ENCODE assay signal across 1 cellular context in the genomic region with DNA sequence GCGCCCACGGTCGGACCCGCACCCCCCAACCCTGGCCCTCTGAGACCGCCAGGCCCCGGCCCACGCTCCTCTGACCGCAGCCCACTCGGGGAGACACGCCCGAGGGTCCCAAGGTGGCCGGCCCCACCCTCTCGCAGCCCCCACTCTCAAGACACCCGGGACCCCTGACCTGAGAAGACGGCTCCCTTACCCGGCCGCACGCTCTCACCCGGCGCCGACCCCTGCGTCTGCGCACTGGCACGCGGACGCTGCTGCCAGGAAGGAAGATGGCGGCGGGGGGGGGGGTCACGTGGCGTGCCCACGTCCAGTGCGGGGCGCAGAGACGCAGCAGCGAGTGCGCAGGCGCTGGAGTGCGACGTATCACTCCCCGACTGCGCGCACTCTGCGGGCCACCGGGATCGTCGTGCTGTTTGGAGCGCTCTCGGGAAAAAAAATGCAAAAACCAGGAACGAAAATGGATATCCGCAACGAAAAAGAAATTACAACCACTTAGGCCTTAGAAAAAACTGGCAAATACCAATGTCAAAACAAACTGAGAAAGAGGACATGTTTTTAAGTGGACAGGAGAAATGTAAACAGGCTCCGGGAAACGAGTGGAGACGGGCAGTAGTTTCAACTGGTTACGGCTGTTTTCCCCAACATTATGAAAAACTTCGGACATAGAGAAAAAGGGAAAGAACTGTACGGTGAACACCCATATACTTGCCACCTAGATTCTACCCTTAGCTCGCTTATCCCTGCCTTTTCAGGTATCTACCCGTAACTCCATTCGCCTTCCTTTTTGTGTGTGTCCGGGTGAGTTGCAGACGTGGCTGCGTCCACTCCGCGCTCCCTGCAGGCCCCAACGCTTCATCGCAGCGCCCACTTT.
TF ChIP-seq lines count a peak whose summit lies in the region.

A gene (minus strand): TSS at position 236 of the 868 bp plus-strand sequence. CDS start 902 bp downstream, outside the sequence.

TF ChIP-seq in GM12878, 131 proteins besides CTCF, POLR2A, EP300 and RAD21 (continued from another document and continues in another):
- TF ChIP-seq, protein P1, sequence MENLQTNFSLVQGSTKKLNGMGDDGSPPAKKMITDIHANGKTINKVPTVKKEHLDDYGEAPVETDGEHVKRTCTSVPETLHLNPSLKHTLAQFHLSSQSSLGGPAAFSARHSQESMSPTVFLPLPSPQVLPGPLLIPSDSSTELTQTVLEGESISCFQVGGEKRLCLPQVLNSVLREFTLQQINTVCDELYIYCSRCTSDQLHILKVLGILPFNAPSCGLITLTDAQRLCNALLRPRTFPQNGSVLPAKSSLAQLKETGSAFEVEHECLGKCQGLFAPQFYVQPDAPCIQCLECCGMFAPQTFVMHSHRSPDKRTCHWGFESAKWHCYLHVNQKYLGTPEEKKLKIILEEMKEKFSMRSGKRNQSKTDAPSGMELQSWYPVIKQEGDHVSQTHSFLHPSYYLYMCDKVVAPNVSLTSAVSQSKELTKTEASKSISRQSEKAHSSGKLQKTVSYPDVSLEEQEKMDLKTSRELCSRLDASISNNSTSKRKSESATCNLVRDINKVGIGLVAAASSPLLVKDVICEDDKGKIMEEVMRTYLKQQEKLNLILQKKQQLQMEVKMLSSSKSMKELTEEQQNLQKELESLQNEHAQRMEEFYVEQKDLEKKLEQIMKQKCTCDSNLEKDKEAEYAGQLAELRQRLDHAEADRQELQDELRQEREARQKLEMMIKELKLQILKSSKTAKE (IDR thresholded peaks at IDR 0.05; ENCODE audit: low read depth, poor library complexity, severe bottlenecking) = no peak
- TF ChIP-seq, protein P2, sequence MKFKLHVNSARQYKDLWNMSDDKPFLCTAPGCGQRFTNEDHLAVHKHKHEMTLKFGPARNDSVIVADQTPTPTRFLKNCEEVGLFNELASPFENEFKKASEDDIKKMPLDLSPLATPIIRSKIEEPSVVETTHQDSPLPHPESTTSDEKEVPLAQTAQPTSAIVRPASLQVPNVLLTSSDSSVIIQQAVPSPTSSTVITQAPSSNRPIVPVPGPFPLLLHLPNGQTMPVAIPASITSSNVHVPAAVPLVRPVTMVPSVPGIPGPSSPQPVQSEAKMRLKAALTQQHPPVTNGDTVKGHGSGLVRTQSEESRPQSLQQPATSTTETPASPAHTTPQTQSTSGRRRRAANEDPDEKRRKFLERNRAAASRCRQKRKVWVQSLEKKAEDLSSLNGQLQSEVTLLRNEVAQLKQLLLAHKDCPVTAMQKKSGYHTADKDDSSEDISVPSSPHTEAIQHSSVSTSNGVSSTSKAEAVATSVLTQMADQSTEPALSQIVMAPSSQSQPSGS (IDR thresholded peaks at IDR 0.05; ENCODE audit: low read length) = no peak
- TF ChIP-seq IKZF2 (IDR thresholded peaks at IDR 0.05) = peak in 1 of 2 experiments; percentile 36; a peak in 1 of 4 replicates
- TF ChIP-seq CBFB (IDR thresholded peaks at IDR 0.05; ENCODE audit: low read depth) = 0 out of 2 replicates have a peak, but pooled peaks have one; percentile 8
- TF ChIP-seq JUNB (IDR thresholded peaks at IDR 0.05) = no peak
- 0 out of 2 replicates have a peak, but pooled peaks have one; percentile 26 for TF ChIP-seq ATF7 (IDR thresholded peaks at IDR 0.05; ENCODE audit: low read depth)
- TF ChIP-seq SMAD1 (IDR thresholded peaks at IDR 0.05; ENCODE audit: low read depth, partially characterized antibody) = no peak
- TF ChIP-seq SP1 (IDR thresholded peaks at IDR 0.05; ENCODE audit: low read depth, low read length) = no peak
- no peak for TF ChIP-seq ZNF274 (IDR thresholded peaks at IDR 0.05; ENCODE audit: insufficient read depth, insufficient read length)
- no peak for TF ChIP-seq ASH2L (IDR thresholded peaks at IDR 0.05; ENCODE audit: borderline replicate concordance, low read depth)
- TF ChIP-seq CHD2 (IDR thresholded peaks at IDR 0.05; ENCODE audit: borderline replicate concordance, low read depth, low read length) = no peak
- no peak for TF ChIP-seq NFXL1 (IDR thresholded peaks at IDR 0.05; ENCODE audit: borderline replicate concordance)
- TF ChIP-seq SUPT20H (IDR thresholded peaks at IDR 0.05; ENCODE audit: borderline replicate concordance, control insufficient read depth, low read depth, low read length) = no peak
- TF ChIP-seq, protein P3, sequence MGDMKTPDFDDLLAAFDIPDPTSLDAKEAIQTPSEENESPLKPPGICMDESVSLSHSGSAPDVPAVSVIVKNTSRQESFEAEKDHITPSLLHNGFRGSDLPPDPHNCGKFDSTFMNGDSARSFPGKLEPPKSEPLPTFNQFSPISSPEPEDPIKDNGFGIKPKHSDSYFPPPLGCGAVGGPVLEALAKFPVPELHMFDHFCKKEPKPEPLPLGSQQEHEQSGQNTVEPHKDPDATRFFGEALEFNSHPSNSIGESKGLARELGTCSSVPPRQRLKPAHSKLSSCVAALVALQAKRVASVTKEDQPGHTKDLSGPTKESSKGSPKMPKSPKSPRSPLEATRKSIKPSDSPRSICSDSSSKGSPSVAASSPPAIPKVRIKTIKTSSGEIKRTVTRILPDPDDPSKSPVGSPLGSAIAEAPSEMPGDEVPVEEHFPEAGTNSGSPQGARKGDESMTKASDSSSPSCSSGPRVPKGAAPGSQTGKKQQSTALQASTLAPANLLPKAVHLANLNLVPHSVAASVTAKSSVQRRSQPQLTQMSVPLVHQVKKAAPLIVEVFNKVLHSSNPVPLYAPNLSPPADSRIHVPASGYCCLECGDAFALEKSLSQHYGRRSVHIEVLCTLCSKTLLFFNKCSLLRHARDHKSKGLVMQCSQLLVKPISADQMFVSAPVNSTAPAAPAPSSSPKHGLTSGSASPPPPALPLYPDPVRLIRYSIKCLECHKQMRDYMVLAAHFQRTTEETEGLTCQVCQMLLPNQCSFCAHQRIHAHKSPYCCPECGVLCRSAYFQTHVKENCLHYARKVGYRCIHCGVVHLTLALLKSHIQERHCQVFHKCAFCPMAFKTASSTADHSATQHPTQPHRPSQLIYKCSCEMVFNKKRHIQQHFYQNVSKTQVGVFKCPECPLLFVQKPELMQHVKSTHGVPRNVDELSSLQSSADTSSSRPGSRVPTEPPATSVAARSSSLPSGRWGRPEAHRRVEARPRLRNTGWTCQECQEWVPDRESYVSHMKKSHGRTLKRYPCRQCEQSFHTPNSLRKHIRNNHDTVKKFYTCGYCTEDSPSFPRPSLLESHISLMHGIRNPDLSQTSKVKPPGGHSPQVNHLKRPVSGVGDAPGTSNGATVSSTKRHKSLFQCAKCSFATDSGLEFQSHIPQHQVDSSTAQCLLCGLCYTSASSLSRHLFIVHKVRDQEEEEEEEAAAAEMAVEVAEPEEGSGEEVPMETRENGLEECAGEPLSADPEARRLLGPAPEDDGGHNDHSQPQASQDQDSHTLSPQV (IDR thresholded peaks at IDR 0.05) = no peak
- TF ChIP-seq HCFC1 (IDR thresholded peaks at IDR 0.05; ENCODE audit: low read length) = peak; percentile 78
- no peak for TF ChIP-seq ZNF217 (IDR thresholded peaks at IDR 0.05)
- TF ChIP-seq HDGF (IDR thresholded peaks at IDR 0.05) = no peak
- no peak for TF ChIP-seq SMC3 (IDR thresholded peaks at IDR 0.05; ENCODE audit: borderline replicate concordance, low read length)
- no peak for TF ChIP-seq MTA3 (IDR thresholded peaks at IDR 0.05; ENCODE audit: borderline replicate concordance, low read length)
- no peak for TF ChIP-seq ETV6 (conservative IDR thresholded peaks at IDR 0.05 in 1 of 2, IDR thresholded peaks at IDR 0.05 in 1 of 2; ENCODE audit: borderline replicate concordance in 1 of 2, low read depth in 1 of 2)
- TF ChIP-seq, protein P4, sequence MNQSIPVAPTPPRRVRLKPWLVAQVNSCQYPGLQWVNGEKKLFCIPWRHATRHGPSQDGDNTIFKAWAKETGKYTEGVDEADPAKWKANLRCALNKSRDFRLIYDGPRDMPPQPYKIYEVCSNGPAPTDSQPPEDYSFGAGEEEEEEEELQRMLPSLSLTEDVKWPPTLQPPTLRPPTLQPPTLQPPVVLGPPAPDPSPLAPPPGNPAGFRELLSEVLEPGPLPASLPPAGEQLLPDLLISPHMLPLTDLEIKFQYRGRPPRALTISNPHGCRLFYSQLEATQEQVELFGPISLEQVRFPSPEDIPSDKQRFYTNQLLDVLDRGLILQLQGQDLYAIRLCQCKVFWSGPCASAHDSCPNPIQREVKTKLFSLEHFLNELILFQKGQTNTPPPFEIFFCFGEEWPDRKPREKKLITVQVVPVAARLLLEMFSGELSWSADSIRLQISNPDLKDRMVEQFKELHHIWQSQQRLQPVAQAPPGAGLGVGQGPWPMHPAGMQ (IDR thresholded peaks at IDR 0.05; ENCODE audit: borderline replicate concordance) = no peak
- no peak for TF ChIP-seq EED (IDR thresholded peaks at IDR 0.05; ENCODE audit: low read depth)
- TF ChIP-seq YBX1 (IDR thresholded peaks at IDR 0.05) = no peak
- TF ChIP-seq ZSCAN29 (IDR thresholded peaks at IDR 0.05) = no peak
- peak; percentile 24 to 77; a peak in 1 of 3 replicates for TF ChIP-seq EGR1 (IDR thresholded peaks at IDR 0.05; ENCODE audit: borderline replicate concordance in 1 of 2, low read depth in 2 of 2, low read length in 2 of 2)
- no peak for TF ChIP-seq GATAD2B (conservative IDR thresholded peaks at IDR 0.05; ENCODE audit: low read depth)
- TF ChIP-seq ZNF622 (IDR thresholded peaks at IDR 0.05) = no peak
- no peak for TF ChIP-seq ZNF24 (IDR thresholded peaks at IDR 0.05)
- TF ChIP-seq TAF1 (IDR thresholded peaks at IDR 0.05; ENCODE audit: borderline replicate concordance, low read depth, low read length) = no peak
- no peak for TF ChIP-seq BCL11A (IDR thresholded peaks at IDR 0.05; ENCODE audit: low read depth, low read length)
- TF ChIP-seq, protein P5, sequence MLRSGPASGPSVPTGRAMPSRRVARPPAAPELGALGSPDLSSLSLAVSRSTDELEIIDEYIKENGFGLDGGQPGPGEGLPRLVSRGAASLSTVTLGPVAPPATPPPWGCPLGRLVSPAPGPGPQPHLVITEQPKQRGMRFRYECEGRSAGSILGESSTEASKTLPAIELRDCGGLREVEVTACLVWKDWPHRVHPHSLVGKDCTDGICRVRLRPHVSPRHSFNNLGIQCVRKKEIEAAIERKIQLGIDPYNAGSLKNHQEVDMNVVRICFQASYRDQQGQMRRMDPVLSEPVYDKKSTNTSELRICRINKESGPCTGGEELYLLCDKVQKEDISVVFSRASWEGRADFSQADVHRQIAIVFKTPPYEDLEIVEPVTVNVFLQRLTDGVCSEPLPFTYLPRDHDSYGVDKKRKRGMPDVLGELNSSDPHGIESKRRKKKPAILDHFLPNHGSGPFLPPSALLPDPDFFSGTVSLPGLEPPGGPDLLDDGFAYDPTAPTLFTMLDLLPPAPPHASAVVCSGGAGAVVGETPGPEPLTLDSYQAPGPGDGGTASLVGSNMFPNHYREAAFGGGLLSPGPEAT (IDR thresholded peaks at IDR 0.05; ENCODE audit: low read depth) = peak; percentile 50; the same call in 1 of the 2 replicates
- TF ChIP-seq CREB1 (IDR thresholded peaks at IDR 0.05; ENCODE audit: low read depth) = peak; percentile 65
- no peak for TF ChIP-seq RELA (IDR thresholded peaks at IDR 0.05; ENCODE audit: borderline replicate concordance, partially characterized antibody)
- TF ChIP-seq FOXM1 (IDR thresholded peaks at IDR 0.05; ENCODE audit: low read depth, low read length) = no peak
- no peak for TF ChIP-seq STAT3 (IDR thresholded peaks at IDR 0.05; ENCODE audit: low read depth, low read length)
- TF ChIP-seq IRF4 (IDR thresholded peaks at IDR 0.05; ENCODE audit: low read depth, low read length) = no peak
- no peak for TF ChIP-seq ZNF207 (IDR thresholded peaks at IDR 0.05; ENCODE audit: borderline replicate concordance)
- TF ChIP-seq, protein P6, sequence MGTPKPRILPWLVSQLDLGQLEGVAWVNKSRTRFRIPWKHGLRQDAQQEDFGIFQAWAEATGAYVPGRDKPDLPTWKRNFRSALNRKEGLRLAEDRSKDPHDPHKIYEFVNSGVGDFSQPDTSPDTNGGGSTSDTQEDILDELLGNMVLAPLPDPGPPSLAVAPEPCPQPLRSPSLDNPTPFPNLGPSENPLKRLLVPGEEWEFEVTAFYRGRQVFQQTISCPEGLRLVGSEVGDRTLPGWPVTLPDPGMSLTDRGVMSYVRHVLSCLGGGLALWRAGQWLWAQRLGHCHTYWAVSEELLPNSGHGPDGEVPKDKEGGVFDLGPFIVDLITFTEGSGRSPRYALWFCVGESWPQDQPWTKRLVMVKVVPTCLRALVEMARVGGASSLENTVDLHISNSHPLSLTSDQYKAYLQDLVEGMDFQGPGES (IDR thresholded peaks at IDR 0.05) = no peak
- TF ChIP-seq SMAD5 (IDR thresholded peaks at IDR 0.05; ENCODE audit: low read depth) = peak; percentile 62; the same call in 1 of the 2 replicates
- TF ChIP-seq, protein P7, sequence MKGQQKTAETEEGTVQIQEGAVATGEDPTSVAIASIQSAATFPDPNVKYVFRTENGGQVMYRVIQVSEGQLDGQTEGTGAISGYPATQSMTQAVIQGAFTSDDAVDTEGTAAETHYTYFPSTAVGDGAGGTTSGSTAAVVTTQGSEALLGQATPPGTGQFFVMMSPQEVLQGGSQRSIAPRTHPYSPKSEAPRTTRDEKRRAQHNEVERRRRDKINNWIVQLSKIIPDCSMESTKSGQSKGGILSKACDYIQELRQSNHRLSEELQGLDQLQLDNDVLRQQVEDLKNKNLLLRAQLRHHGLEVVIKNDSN (IDR thresholded peaks at IDR 0.05; ENCODE audit: borderline replicate concordance, extremely low read length, insufficient read depth, low read depth, low read length) = peak; percentile 97
- TF ChIP-seq, protein P8, sequence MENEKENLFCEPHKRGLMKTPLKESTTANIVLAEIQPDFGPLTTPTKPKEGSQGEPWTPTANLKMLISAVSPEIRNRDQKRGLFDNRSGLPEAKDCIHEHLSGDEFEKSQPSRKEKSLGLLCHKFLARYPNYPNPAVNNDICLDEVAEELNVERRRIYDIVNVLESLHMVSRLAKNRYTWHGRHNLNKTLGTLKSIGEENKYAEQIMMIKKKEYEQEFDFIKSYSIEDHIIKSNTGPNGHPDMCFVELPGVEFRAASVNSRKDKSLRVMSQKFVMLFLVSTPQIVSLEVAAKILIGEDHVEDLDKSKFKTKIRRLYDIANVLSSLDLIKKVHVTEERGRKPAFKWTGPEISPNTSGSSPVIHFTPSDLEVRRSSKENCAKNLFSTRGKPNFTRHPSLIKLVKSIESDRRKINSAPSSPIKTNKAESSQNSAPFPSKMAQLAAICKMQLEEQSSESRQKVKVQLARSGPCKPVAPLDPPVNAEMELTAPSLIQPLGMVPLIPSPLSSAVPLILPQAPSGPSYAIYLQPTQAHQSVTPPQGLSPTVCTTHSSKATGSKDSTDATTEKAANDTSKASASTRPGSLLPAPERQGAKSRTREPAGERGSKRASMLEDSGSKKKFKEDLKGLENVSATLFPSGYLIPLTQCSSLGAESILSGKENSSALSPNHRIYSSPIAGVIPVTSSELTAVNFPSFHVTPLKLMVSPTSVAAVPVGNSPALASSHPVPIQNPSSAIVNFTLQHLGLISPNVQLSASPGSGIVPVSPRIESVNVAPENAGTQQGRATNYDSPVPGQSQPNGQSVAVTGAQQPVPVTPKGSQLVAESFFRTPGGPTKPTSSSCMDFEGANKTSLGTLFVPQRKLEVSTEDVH (IDR thresholded peaks at IDR 0.05; ENCODE audit: low read depth, partially characterized antibody) = no peak
- TF ChIP-seq CHD1 (IDR thresholded peaks at IDR 0.05; ENCODE audit: low read depth, low read length) = no peak
- TF ChIP-seq, protein P9, sequence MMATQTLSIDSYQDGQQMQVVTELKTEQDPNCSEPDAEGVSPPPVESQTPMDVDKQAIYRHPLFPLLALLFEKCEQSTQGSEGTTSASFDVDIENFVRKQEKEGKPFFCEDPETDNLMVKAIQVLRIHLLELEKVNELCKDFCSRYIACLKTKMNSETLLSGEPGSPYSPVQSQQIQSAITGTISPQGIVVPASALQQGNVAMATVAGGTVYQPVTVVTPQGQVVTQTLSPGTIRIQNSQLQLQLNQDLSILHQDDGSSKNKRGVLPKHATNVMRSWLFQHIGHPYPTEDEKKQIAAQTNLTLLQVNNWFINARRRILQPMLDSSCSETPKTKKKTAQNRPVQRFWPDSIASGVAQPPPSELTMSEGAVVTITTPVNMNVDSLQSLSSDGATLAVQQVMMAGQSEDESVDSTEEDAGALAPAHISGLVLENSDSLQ (IDR thresholded peaks at IDR 0.05) = no peak
